19 cellular contexts compared by ENCODE assay signal in the genomic region with DNA sequence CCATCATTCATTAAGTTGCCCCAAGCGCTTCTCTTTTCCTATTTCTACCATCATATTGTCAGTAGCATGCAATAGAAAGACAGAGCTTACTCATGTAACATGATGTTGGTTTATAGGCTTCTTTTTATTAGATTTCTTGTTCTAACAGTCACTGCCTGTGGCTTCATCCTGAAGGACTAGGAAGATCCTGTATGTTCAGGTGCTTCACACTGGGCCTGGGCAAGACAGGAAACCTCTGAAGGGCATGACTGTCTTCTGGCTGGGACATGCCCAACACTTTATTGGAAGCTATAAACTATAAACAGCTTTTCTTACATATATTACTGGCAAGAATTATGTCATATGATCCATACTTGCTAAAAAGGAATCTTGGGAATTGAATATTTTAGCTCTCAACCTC.
DNase-seq lines count a peak whose midpoint lies in the region; ATAC-seq and TF ChIP-seq lines count a peak whose summit lies in the region.
"Had no signal": no experiment of that assay in that cellular context is flagged by ENCODE, and none has a peak within 500 bp of the region (broad histone marks: within the 10 kb centered on the region; RNA-seq: fewer than 3 reads in every experiment).

No MANE protein-coding gene starts in this region.

- H2AFZ ChIP-seq in mammary epithelial cell (ENCODE audit: low read depth, low read length), result peak overlapping the region; percentile 15

- no peaks in the 10 kb centered on the region for H3K79me2 ChIP-seq in mammary epithelial cell (ENCODE audit: insufficient read depth, low read length)

- dilution Hi-C loops in mammary epithelial cell (cut with HindIII; ENCODE audit: low sequenced_read_pairs), result no loop called here

- TF ChIP-seq POLR2A in breast epithelium (IDR thresholded peaks at IDR 0.05), result no peak
- TF ChIP-seq POLR2A in prostate gland (IDR thresholded peaks at IDR 0.05), result no peak

- BruUV-seq in mammary epithelial cell (replicated peaks; lab: Mats Ljungman, UMichigan) (no TSS peak), Panc1 (replicated peaks; lab: Mats Ljungman, UMichigan) (no TSS peak)

- intact Hi-C loops in mammary epithelial cell (cut with micrococcal nuclease) (no loop called here), breast epithelium (cut with DNase I; ENCODE audit: low total_unique reads) (no loop called here), Panc1 (cut with micrococcal nuclease; ENCODE audit: unreplicated experiment) (no loop called here), left colon (cut with DNase I, micrococcal nuclease) (no loop called here), prostate gland (cut with DNase I) (no loop called here)

- no peak for TF ChIP-seq CTCF in mammary epithelial cell (conservative IDR thresholded peaks at IDR 0.05 in 1 of 2, IDR thresholded peaks at IDR 0.05 in 1 of 2; ENCODE audit: extremely low read depth in 1 of 2, insufficient read depth in 1 of 2, low read depth in 1 of 2, low read length in 2 of 2)
- no peak for TF ChIP-seq CTCF in breast epithelium (IDR thresholded peaks at IDR 0.05)
- TF ChIP-seq CTCF in Panc1 (IDR thresholded peaks at IDR 0.05), result no peak
- TF ChIP-seq CTCF in prostate gland (IDR thresholded peaks at IDR 0.05), result no peak

- in situ Hi-C loops in mammary epithelial cell (cut with MboI; ENCODE audit: low sequenced_read_pairs in 2 of 2) (no loop called here), Panc1 (cut with HindIII; ENCODE audit: low pct_unique_long_range_greater_than_20kb, low sequenced_read_pairs) (no loop called here)

- H3K9me3 ChIP-seq in mammary epithelial cell (replicated peaks; ENCODE audit: insufficient read depth, low read length) (no peaks in the 10 kb centered on the region), breast epithelium (no peaks in the 10 kb centered on the region), Panc1 (ENCODE audit: control insufficient read depth, insufficient read depth, low read depth, low read length) (peaks cover 10% of the 10 kb centered on the region; the same call in 1 of the 2 replicates), prostate gland (no peaks in the 10 kb centered on the region)
- H3K9me3 ChIP-seq: A549; BLaER1 treated with 17β-estradiol and CSF1 and Interleukin-3, amounts not matched to agents 10 nM and 100 nM; Caco-2 had no signal

- DNase-seq in mammary epithelial cell (peak; percentile 13), breast epithelium (ENCODE audit: low spot score in 2 of 2) (no peak), Panc1 (ENCODE audit: low read depth, low spot score) (no peak), left colon (no peak), prostate gland (ENCODE audit: low spot score) (peak; percentile 65)
- no peak for DNase-seq in stimulated activated CD4-positive, alpha-beta T cell treated with anti-CD3 and anti-CD28 coated beads, Interleukin-12 subunit alpha, Interleukin-12 subunit beta, amount 100 ng/mL, for 4 hours
- DNase-seq: AML-193; Caco-2; Calu3; CD4-positive, alpha-beta T cell; CD8-positive, alpha-beta T cell; DMS79 treated with DMSO at 0.1 percent for 48 hours; GF-D8 had no signal

- no peaks in the 10 kb centered on the region for H3K36me3 ChIP-seq in mammary epithelial cell (ENCODE audit: insufficient read depth, low read length)
- H3K36me3 ChIP-seq in breast epithelium, result no peaks in the 10 kb centered on the region
- no peaks in the 10 kb centered on the region for H3K36me3 ChIP-seq in Panc1 (ENCODE audit: control insufficient read depth, insufficient read depth, low read length)
- H3K36me3 ChIP-seq in prostate gland, result no peaks in the 10 kb centered on the region
- H3K36me3 ChIP-seq: BLaER1 treated with 17β-estradiol and CSF1 and Interleukin-3, amounts not matched to agents 10 nM and 100 nM had no signal

- CTCF ChIA-PET in mammary epithelial cell (lab: Charles Lee; ENCODE audit: low non-redundant PET) (no interaction called here), Panc1 (lab: Charles Lee) (no interaction called here)

- H3K9ac ChIP-seq in mammary epithelial cell (ENCODE audit: insufficient read depth, low read length), result no peak overlapping the region
- H3K9ac ChIP-seq: BLaER1 treated with 17β-estradiol and CSF1 and Interleukin-3, amounts not matched to agents 10 nM and 100 nM had no signal

- no peak overlapping the region for H3K4me2 ChIP-seq in mammary epithelial cell (ENCODE audit: insufficient read depth, low read depth, low read length)
- H3K4me2 ChIP-seq: A549; BLaER1 treated with 17β-estradiol and CSF1 and Interleukin-3, amounts not matched to agents 10 nM and 100 nM had no signal

- no peaks in the 10 kb centered on the region for H4K20me1 ChIP-seq in mammary epithelial cell (ENCODE audit: insufficient read depth, low read length)
- H4K20me1 ChIP-seq: BLaER1 treated with 17β-estradiol and CSF1 and Interleukin-3, amounts not matched to agents 10 nM and 100 nM had no signal

- H3K27me3 ChIP-seq in mammary epithelial cell (ENCODE audit: insufficient read depth, low read length), result no peaks in the 10 kb centered on the region
- no peaks in the 10 kb centered on the region for H3K27me3 ChIP-seq in breast epithelium
- H3K27me3 ChIP-seq in Panc1 (ENCODE audit: control insufficient read depth, insufficient read depth, low read length), result no peaks in the 10 kb centered on the region
- no peaks in the 10 kb centered on the region for H3K27me3 ChIP-seq in prostate gland (replicated peaks; ENCODE audit: insufficient read depth)
- H3K27me3 ChIP-seq: BLaER1 treated with 17β-estradiol and CSF1 and Interleukin-3, amounts not matched to agents 10 nM and 100 nM had no signal

- H3K27ac ChIP-seq in mammary epithelial cell (ENCODE audit: insufficient read depth, low read depth, low read length), result no peak overlapping the region
- no peak overlapping the region for H3K27ac ChIP-seq in breast epithelium
- H3K27ac ChIP-seq in Panc1 (ENCODE audit: low read length), result peak overlapping the region; percentile 23; the same call in 1 of the 2 replicates
- no peak overlapping the region for H3K27ac ChIP-seq in prostate gland
- H3K27ac ChIP-seq: 22Rv1; A549; BLaER1 treated with 17β-estradiol and CSF1 and Interleukin-3, amounts not matched to agents 10 nM and 100 nM; C4-2B had no signal

- POLR2A ChIA-PET in Panc1 (lab: Charles Lee), result no interaction called here

- no peak overlapping the region for H3K4me3 ChIP-seq in mammary epithelial cell (replicated peaks in 1 of 3; ENCODE audit: insufficient read depth in 1 of 3, low read depth in 2 of 3, low read length in 3 of 3)
- no peak overlapping the region for H3K4me3 ChIP-seq in breast epithelium
- no peak overlapping the region for H3K4me3 ChIP-seq in Panc1 (ENCODE audit: low read depth in 2 of 2, low read length in 2 of 2)
- H3K4me3 ChIP-seq in prostate gland, result no peak overlapping the region
- H3K4me3 ChIP-seq: A549; BLaER1 treated with 17β-estradiol and CSF1 and Interleukin-3, amounts not matched to agents 10 nM and 100 nM had no signal

- 100% methylated on average over 1 of the region's 1 CpG for WGBS in mammary epithelial cell (ENCODE audit: low coverage, missing lambda C conversion rate)
- WGBS in prostate gland, result 65% methylated on average over 1 of the region's 1 CpG

- ATAC-seq in Panc1, result no peak
- ATAC-seq in left colon, result peak; percentile 75
- ATAC-seq in HG03442 (IDR thresholded peaks at IDR 0.05; ENCODE audit: unreplicated experiment), result no peak
- ATAC-seq in GM18511 (IDR thresholded peaks at IDR 0.05; ENCODE audit: unreplicated experiment), result no peak
- ATAC-seq: A549; CD8-positive, alpha-beta T cell had no signal

- H3K4me1 ChIP-seq in mammary epithelial cell (ENCODE audit: insufficient read depth, low read length) (no peaks in the 10 kb centered on the region), breast epithelium (no peaks in the 10 kb centered on the region), Panc1 (ENCODE audit: control insufficient read depth, insufficient read depth, low read length) (no peaks in the 10 kb centered on the region), prostate gland (replicated peaks) (no peaks in the 10 kb centered on the region)
- H3K4me1 ChIP-seq: A549, Caco-2 had no signal

Comparison
In these comparisons a context has a peak if more than half of its experiments do, and no peak if none do; other contexts are left out.
1. DNase-seq: peak in mammary epithelial cell (single experiment) and prostate gland (single experiment); none in breast epithelium (0 of 2), Panc1 (single experiment), left colon (0 of 2) and stimulated activated CD4-positive, alpha-beta T cell treated with anti-CD3 and anti-CD28 coated beads, Interleukin-12 subunit alpha, Interleukin-12 subunit beta, amount 100 ng/mL, for 4 hours (single experiment).